In the genomic region with DNA sequence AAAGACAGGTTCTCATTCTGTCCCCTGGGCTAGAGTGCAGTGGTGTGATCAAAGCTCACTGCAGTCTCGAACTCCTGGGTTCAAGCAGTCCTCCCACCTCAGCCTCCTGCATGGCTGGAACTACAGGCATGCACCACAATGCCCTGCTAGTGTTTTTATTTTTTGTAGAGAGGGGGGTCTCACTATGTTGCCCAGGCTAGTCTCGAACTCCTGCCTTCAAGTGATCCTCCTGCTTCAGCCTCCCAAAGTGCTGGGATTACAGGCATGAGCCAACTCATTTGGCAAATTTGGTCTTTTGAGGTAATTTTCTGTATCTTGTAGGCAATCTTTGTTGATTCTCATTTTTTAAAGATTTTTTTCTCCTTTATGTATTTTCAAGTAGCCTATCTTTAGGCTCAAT, we compare ENCODE assay signal across 17 cellular contexts.
DNase-seq lines count a peak whose midpoint lies in the region; ATAC-seq and TF ChIP-seq lines count a peak whose summit lies in the region.
"Had no signal": no experiment of that assay in that cellular context is flagged by ENCODE, and none has a peak within 500 bp of the region (broad histone marks: within the 10 kb centered on the region; RNA-seq: fewer than 3 reads in every experiment).

No MANE protein-coding gene starts in this region.

- H3K9ac ChIP-seq in iPS-20b (ENCODE audit: low read depth, low read length), result peak overlapping the region; percentile 0; the same call in 1 of the 2 replicates
- H3K9ac ChIP-seq: BLaER1 treated with 17β-estradiol and CSF1 and Interleukin-3, amounts not matched to agents 10 nM and 100 nM had no signal

- H3K4me1 ChIP-seq in HEK293 (ENCODE audit: control insufficient read depth, insufficient read depth, low read length), result no peaks in the 10 kb centered on the region
- peaks cover 16% of the 10 kb centered on the region; the same call in 1 of the 2 replicates for H3K4me1 ChIP-seq in iPS-20b (ENCODE audit: insufficient read depth, low read length)
- H3K4me1 ChIP-seq: A549, Caco-2 had no signal

- no peaks in the 10 kb centered on the region for H3K9me3 ChIP-seq in HEK293 (ENCODE audit: control insufficient read depth, insufficient read depth, low read depth, low read length)
- peaks cover 6% of the 10 kb centered on the region; the same call in 1 of the 2 replicates for H3K9me3 ChIP-seq in iPS-20b (ENCODE audit: insufficient read depth, low read depth, low read length)
- H3K9me3 ChIP-seq: A549 had no signal

- no peak overlapping the region for H3K4me3 ChIP-seq in HEK293 (ENCODE audit: low read depth, low read length)
- no peak overlapping the region for H3K4me3 ChIP-seq in iPS-20b (ENCODE audit: low read length)
- H3K4me3 ChIP-seq: A549; BLaER1 treated with 17β-estradiol and CSF1 and Interleukin-3, amounts not matched to agents 10 nM and 100 nM; GM12878 had no signal

- DNase-seq in WTC11 (ENCODE audit: low spot score), result no peak
- DNase-seq in NCI-H2171 treated with DMSO at 0.1 percent for 48 hours (lab: John Stamatoyannopoulos, UW), result no peak
- DNase-seq in NCI-H69 (lab: John Stamatoyannopoulos, UW), result no peak
- DNase-seq in NCI-H2081 (lab: John Stamatoyannopoulos, UW), result no peak
- DNase-seq: AML-193; Calu3; CD4-positive, alpha-beta T cell; CD8-positive, alpha-beta T cell; DMS79 treated with DMSO at 0.1 percent for 48 hours had no signal

- peaks cover 30% of the 10 kb centered on the region for H3K9me3 Mint-ChIP-seq in WTC11

- POLR2A ChIA-PET in HEK293 (lab: Yijun Ruan, JAX), result no interaction called here
- POLR2A ChIA-PET in WTC11 (lab: Charles Lee), result interaction anchor here (0.6 kb wide), 1 partner anchor 295 kb away, joined by 3 read pairs; no protein-coding TSS in a partner anchor

- H3K36me3 ChIP-seq in HEK293 (ENCODE audit: control insufficient read depth in 2 of 2, insufficient read depth in 1 of 2, low read length in 2 of 2) (no peaks in the 10 kb centered on the region), iPS-20b (ENCODE audit: insufficient read depth, low read depth, low read length) (no peaks in the 10 kb centered on the region; the same call in 1 of the 2 replicates)

- peaks cover 42% of the 10 kb centered on the region for H3K36me3 Mint-ChIP-seq in WTC11

- H3K4me3 Mint-ChIP-seq in WTC11, result no peak overlapping the region
- H3K4me3 Mint-ChIP-seq: B cell; CD4-positive, alpha-beta T cell; CD8-positive, alpha-beta T cell had no signal

- CTCF ChIA-PET in HEK293 (lab: Yijun Ruan, JAX), result interaction anchor here (0.7 to 1.1 kb wide), 2 partner anchors 86 to 110 kb away, joined by 3 to 4 read pairs; no protein-coding TSS in a partner anchor
- CTCF ChIA-PET in WTC11 (lab: Charles Lee), result interaction anchor here (0.9 to 2.5 kb wide), 32 partner anchors 10 to 202 kb away, joined by 3 to 23 read pairs (median 5); no protein-coding TSS in a partner anchor

- H3K4me1 Mint-ChIP-seq in WTC11, result peaks cover 31% of the 10 kb centered on the region
- H3K4me1 Mint-ChIP-seq: B cell had no signal

- H3K27ac Mint-ChIP-seq in WTC11, result no peak overlapping the region
- H3K27ac Mint-ChIP-seq: B cell; CD4-positive, alpha-beta T cell; CD8-positive, alpha-beta T cell had no signal

- no peak for ATAC-seq in WTC11
- ATAC-seq: A549; CD8-positive, alpha-beta T cell; GM12878 had no signal

- no peaks in the 10 kb centered on the region; the same call in 1 of the 2 replicates for H3K27me3 Mint-ChIP-seq in WTC11 (ENCODE audit: low read depth)
- H3K27me3 Mint-ChIP-seq: B cell; CD4-positive, alpha-beta T cell had no signal

- TF ChIP-seq CTCF in HEK293 (tag by site-specific recombination; IDR thresholded peaks at IDR 0.05), result no peak
- no peak for TF ChIP-seq CTCF in WTC11 (IDR thresholded peaks at IDR 0.05)

- no peaks in the 10 kb centered on the region for H3K27me3 ChIP-seq in iPS-20b (ENCODE audit: insufficient read depth, low read length)
- H3K27me3 ChIP-seq: BLaER1 treated with 17β-estradiol and CSF1 and Interleukin-3, amounts not matched to agents 10 nM and 100 nM had no signal

- H3K27ac ChIP-seq in HEK293 (ENCODE audit: extremely low read depth, low read depth, low read length) (no peak overlapping the region), iPS-20b (ENCODE audit: low read length) (no peak overlapping the region)
- H3K27ac ChIP-seq: 22Rv1; A549; BLaER1 treated with 17β-estradiol and CSF1 and Interleukin-3, amounts not matched to agents 10 nM and 100 nM had no signal

TF ChIP-seq in HEK293, 187 proteins besides CTCF, POLR2A, EP300 and RAD21:
- TF ChIP-seq, protein P1, sequence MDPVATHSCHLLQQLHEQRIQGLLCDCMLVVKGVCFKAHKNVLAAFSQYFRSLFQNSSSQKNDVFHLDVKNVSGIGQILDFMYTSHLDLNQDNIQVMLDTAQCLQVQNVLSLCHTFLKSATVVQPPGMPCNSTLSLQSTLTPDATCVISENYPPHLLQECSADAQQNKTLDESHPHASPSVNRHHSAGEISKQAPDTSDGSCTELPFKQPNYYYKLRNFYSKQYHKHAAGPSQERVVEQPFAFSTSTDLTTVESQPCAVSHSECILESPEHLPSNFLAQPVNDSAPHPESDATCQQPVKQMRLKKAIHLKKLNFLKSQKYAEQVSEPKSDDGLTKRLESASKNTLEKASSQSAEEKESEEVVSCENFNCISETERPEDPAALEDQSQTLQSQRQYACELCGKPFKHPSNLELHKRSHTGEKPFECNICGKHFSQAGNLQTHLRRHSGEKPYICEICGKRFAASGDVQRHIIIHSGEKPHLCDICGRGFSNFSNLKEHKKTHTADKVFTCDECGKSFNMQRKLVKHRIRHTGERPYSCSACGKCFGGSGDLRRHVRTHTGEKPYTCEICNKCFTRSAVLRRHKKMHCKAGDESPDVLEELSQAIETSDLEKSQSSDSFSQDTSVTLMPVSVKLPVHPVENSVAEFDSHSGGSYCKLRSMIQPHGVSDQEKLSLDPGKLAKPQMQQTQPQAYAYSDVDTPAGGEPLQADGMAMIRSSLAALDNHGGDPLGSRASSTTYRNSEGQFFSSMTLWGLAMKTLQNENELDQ (tag by site-specific recombination; IDR thresholded peaks at IDR 0.05; ENCODE audit: low read depth), result no peak
- TF ChIP-seq ZNF121 (tag by site-specific recombination; IDR thresholded peaks at IDR 0.05), result 0 out of 2 replicates have a peak, but pooled peaks have one; percentile 14
TF ChIP-seq in HEK293: peak in this region for 1.

TF ChIP-seq in WTC11, 78 proteins besides CTCF, POLR2A, EP300 and RAD21:
- TF ChIP-seq ZNF121 (CRISPR knock-in tag; IDR thresholded peaks at IDR 0.05) (peak; percentile 93), AR (CRISPR knock-in tag; IDR thresholded peaks at IDR 0.05) (no peak), ZNF671 (CRISPR knock-in tag; IDR thresholded peaks at IDR 0.05) (no peak)

Comparison
In these comparisons a context has a peak if more than half of its experiments do, and no peak if none do; other contexts are left out.
1. Of the 8 proteins assayed by ChIP-seq in both HEK293 and WTC11: peak only in HEK293: none; only in WTC11: none; in both: ZNF121; in neither: 7.